In the genomic region with DNA sequence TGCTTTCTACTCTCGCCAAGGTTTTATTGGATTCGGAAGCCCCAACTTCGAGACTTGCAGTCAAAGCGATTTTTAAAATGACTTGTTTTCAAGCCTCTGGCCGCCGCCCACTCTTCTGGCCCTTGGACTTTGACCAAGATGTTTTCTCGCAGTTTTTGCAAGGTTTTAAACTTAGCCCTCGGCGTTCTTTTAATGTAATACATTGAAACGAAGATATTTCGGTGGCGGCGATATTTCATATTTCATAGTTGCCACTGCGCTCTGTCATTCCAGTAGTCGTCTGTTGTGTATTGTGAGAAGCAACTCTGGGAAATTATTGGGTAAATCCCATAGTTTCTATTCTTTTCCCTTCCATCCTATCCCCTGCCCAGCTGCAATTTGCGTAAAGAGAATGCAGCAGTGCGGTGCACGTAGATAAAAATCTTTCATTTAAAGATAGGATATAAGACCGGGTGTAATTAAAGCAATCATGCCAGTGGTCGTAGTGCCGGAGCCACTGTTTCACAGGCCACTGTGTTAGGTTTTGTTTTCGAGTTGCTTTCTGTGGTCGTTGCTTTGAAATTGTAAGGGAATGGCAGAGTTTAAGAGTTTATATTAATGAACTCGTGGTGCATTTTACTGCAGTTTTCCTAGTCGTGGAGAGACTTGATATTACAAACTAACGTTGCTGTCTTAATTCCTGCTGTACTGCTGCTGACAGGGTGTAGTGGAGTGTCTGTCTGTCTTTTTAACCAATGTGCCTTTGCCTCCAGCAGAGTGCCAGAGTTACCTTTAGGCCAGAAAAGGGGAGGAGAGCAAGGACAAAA, we compare ENCODE assay signal across 1 cellular context.
TF ChIP-seq lines count a peak whose summit lies in the region.

No MANE protein-coding gene starts in this region.

TF ChIP-seq in H1, 55 proteins besides CTCF, POLR2A, EP300 and RAD21:
- no peak for TF ChIP-seq YY1 (IDR thresholded peaks at IDR 0.05; ENCODE audit: low read depth, low read length)
- peak; percentile 69 for TF ChIP-seq ASH2L (IDR thresholded peaks at IDR 0.05; ENCODE audit: low read length)
